ENCODE assay signal across 21 cellular contexts in genomic region chr15:62737551-62737950, GRCh38.
DNase-seq lines count a peak whose midpoint lies in the region; ATAC-seq, FAIRE-seq and TF ChIP-seq lines count a peak whose summit lies in the region.
"Had no signal": no experiment of that assay in that cellular context is flagged by ENCODE, and none has a peak within 500 bp of the region (broad histone marks: within the 10 kb centered on the region; RNA-seq: fewer than 3 reads in every experiment).

No MANE protein-coding gene starts in this region.

- DNase-seq in AG08395 (ENCODE audit: low spot score), result peak; percentile 41
- peak; percentile 48 for DNase-seq in ELR (ENCODE audit: low read depth)
- DNase-seq in RPMI7951 (ENCODE audit: low read depth), result peak; percentile 88
- no peak for DNase-seq in keratinocyte (ENCODE audit: low read depth, low spot score)
- no peak for DNase-seq in activated CD4-positive, CD25-positive, alpha-beta regulatory T cell (lab: John Stamatoyannopoulos, UW)
- DNase-seq in H4 (ENCODE audit: low spot score), result no peak
- no peak for DNase-seq in stimulated activated naive B cell treated with anti-CD40 and anti-IgM and Interleukin-4, amounts not matched to agents 10 μg/mL and 1 μg/mL and 100 μg/mL, for 72 hours
- no peak for DNase-seq in KG1 (lab: John Stamatoyannopoulos, UW)
- DNase-seq: Calu3; CD4-positive, alpha-beta memory T cell; H7; MG63; NCI-H1092; NCI-H1436 treated with DMSO at 0.1 percent for 48 hours; NCI-H2029; NCI-H2171; NCI-H446; NCI-H69; Peyer's patch had no signal

- peak overlapping the region; percentile 29 for H3K4me2 ChIP-seq in keratinocyte (ENCODE audit: control insufficient read depth, extremely low read depth, insufficient read depth, low read depth, low read length)
- H3K4me2 ChIP-seq: BLaER1 had no signal

- no peak overlapping the region for H3K4me3 ChIP-seq in keratinocyte (ENCODE audit: control insufficient read depth in 2 of 3, extremely low read depth in 1 of 3, insufficient read depth in 2 of 3, low read depth in 1 of 3, low read length in 3 of 3)
- H3K4me3 ChIP-seq: BLaER1, MG63, Peyer's patch had no signal

- no peak for TF ChIP-seq CTCF in keratinocyte (optimal IDR thresholded peaks at IDR 0.05 in 1 of 3, IDR thresholded peaks at IDR 0.05 in 1 of 3, conservative IDR thresholded peaks at IDR 0.05 in 1 of 3; ENCODE audit: extremely low read depth in 1 of 3, insufficient read depth in 2 of 3, low read length in 3 of 3)

- H3K9me3 ChIP-seq in keratinocyte (ENCODE audit: control insufficient read depth, low read depth, low read length), result no peaks in the 10 kb centered on the region
- H3K9me3 ChIP-seq: BLaER1, MG63, Peyer's patch had no signal

- dilution Hi-C loops in keratinocyte (cut with MboI; ENCODE audit: extremely low pct_ligation_motif_present, low sequenced_read_pairs), result no loop called here

- H3K9ac ChIP-seq in keratinocyte (ENCODE audit: control insufficient read depth, extremely low read depth, insufficient read depth, low read length), result no peak overlapping the region
- H3K9ac ChIP-seq: BLaER1 had no signal

- H3K79me2 ChIP-seq in keratinocyte (ENCODE audit: control insufficient read depth, insufficient read depth, low read length), result no peaks in the 10 kb centered on the region

- peaks cover 0 to 7% of the 10 kb centered on the region in 2 donors for H3K27me3 Mint-ChIP-seq in stimulated activated naive B cell treated with anti-CD40 and anti-IgM and Interleukin-4, amounts not matched to agents 10 μg/mL and 1 μg/mL and 100 μg/mL, for 72 hours

- no peaks in the 10 kb centered on the region for H3K9me3 Mint-ChIP-seq in stimulated activated naive B cell treated with anti-CD40 and anti-IgM and Interleukin-4, amounts not matched to agents 10 μg/mL and 1 μg/mL and 100 μg/mL, for 72 hours

- no peak for ATAC-seq in stimulated activated naive B cell treated with anti-CD40 and anti-IgM and Interleukin-4, amounts not matched to agents 10 μg/mL and 1 μg/mL and 100 μg/mL, for 72 hours (replicated peaks)
- ATAC-seq: Right ventricle myocardium inferior had no signal

- no peaks in the 10 kb centered on the region for H3K36me3 ChIP-seq in keratinocyte (ENCODE audit: control insufficient read depth in 2 of 2, extremely low read depth in 1 of 2, insufficient read depth in 2 of 2, low read length in 2 of 2)
- H3K36me3 ChIP-seq: BLaER1 had no signal

- FAIRE-seq in keratinocyte (lab: Jason Lieb, UNC), result peak; percentile 49

- H3K27me3 ChIP-seq in keratinocyte (ENCODE audit: control insufficient read depth, extremely low read depth, insufficient read depth, low read length), result no peaks in the 10 kb centered on the region
- H3K27me3 ChIP-seq: BLaER1, MG63, Peyer's patch had no signal

- peaks cover 42% of the 10 kb centered on the region for H3K4me1 ChIP-seq in keratinocyte (ENCODE audit: control insufficient read depth, extremely low read depth, insufficient read depth, low read length)
- H3K4me1 ChIP-seq: BLaER1, Peyer's patch had no signal

- H3K4me1 Mint-ChIP-seq in stimulated activated naive B cell treated with anti-CD40 and anti-IgM and Interleukin-4, amounts not matched to agents 10 μg/mL and 1 μg/mL and 100 μg/mL, for 72 hours, result peaks cover 0 to 6% of the 10 kb centered on the region in 2 donors

- H4K20me1 ChIP-seq in keratinocyte (ENCODE audit: control insufficient read depth, extremely low read depth, insufficient read depth, low read length), result no peaks in the 10 kb centered on the region
- H4K20me1 ChIP-seq: BLaER1 had no signal

- H3K4me3 Mint-ChIP-seq in stimulated activated naive B cell treated with anti-CD40 and anti-IgM and Interleukin-4, amounts not matched to agents 10 μg/mL and 1 μg/mL and 100 μg/mL, for 72 hours, result no peak overlapping the region
- H3K4me3 Mint-ChIP-seq: CD4-positive, alpha-beta memory T cell had no signal

- H3K27ac ChIP-seq in keratinocyte (ENCODE audit: control insufficient read depth, insufficient read depth, low read length), result no peak overlapping the region
- H3K27ac ChIP-seq: BLaER1, Peyer's patch had no signal

- H3K36me3 Mint-ChIP-seq in stimulated activated naive B cell treated with anti-CD40 and anti-IgM and Interleukin-4, amounts not matched to agents 10 μg/mL and 1 μg/mL and 100 μg/mL, for 72 hours, result no peaks in the 10 kb centered on the region
- H3K36me3 Mint-ChIP-seq: CD4-positive, alpha-beta memory T cell had no signal

- no peaks in the 10 kb centered on the region for H3K9me1 ChIP-seq in keratinocyte (ENCODE audit: control insufficient read depth, extremely low read depth, insufficient read depth, low read length)

- no peak overlapping the region for H3K27ac Mint-ChIP-seq in stimulated activated naive B cell treated with anti-CD40 and anti-IgM and Interleukin-4, amounts not matched to agents 10 μg/mL and 1 μg/mL and 100 μg/mL, for 72 hours
- H3K27ac Mint-ChIP-seq: CD4-positive, alpha-beta memory T cell had no signal

- no peak overlapping the region for H2AFZ ChIP-seq in keratinocyte (ENCODE audit: control insufficient read depth, low read length)

Comparison
In these comparisons a context has a peak if more than half of its experiments do, and no peak if none do; other contexts are left out.
1. DNase-seq: peak in AG08395 (single experiment), ELR (single experiment) and RPMI7951 (single experiment); none in keratinocyte (single experiment), activated CD4-positive, CD25-positive, alpha-beta regulatory T cell (0 of 4), H4 (single experiment), stimulated activated naive B cell treated with anti-CD40 and anti-IgM and Interleukin-4, amounts not matched to agents 10 μg/mL and 1 μg/mL and 100 μg/mL, for 72 hours (single experiment) and KG1 (single experiment).